In the genomic region with DNA sequence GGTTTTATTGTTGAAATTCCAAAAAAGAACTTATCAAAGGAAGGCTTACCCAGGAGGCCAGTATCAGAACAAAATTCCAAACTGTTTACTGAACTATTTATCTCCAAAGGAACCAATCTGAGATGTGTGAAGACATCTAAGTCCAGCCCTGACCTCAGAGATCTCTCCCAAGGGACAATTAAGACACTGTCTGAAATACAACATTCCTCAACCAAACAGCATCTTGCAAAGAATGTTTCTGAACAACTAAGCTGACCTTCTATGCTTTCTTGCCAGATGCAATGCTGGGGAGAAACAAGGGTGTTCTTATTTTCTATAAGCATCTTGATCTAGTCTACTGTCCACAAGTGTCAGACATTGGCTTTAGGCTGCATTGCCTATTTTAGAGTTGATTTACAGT, we compare ENCODE assay signal across 24 cellular contexts. TPM values are rescaled to one million over a fixed set of nuclear protein-coding genes. Genes with fewer than 3 reads are reported as not detected.
DNase-seq lines count a peak whose midpoint lies in the region; ATAC-seq, FAIRE-seq and TF ChIP-seq lines count a peak whose summit lies in the region.
"Had no signal": no experiment of that assay in that cellular context is flagged by ENCODE, and none has a peak within 500 bp of the region (broad histone marks: within the 10 kb centered on the region; RNA-seq: fewer than 3 reads in every experiment).

No MANE protein-coding gene starts in this region.

- no peaks in the 10 kb centered on the region for H3K79me2 ChIP-seq in HepG2 (ENCODE audit: insufficient read depth, low read length)

- peaks cover 0 to 2% (median 0%) of the 10 kb centered on the region in 4 donors for H3K27me3 ChIP-seq in liver (ENCODE audit: control insufficient read depth in 4 of 4, insufficient read depth in 4 of 4, low read length in 3 of 4)
- H3K27me3 ChIP-seq in HepG2 (ENCODE audit: control insufficient read depth in 1 of 2, insufficient read depth in 2 of 2, low read length in 2 of 2) = no peaks in the 10 kb centered on the region
- H3K27me3 ChIP-seq in esophagus muscularis mucosa = no peaks in the 10 kb centered on the region
- no peaks in the 10 kb centered on the region for H3K27me3 ChIP-seq in uterus
- H3K27me3 ChIP-seq: BLaER1 had no signal

- no peak for TF ChIP-seq POLR2A in HepG2 (IDR thresholded peaks at IDR 0.05; ENCODE audit: insufficient read depth in 1 of 2, low read depth in 2 of 2, low read length in 2 of 2)
- no peak for TF ChIP-seq POLR2A in esophagus muscularis mucosa (IDR thresholded peaks at IDR 0.05; ENCODE audit: low read depth)
- no peak for TF ChIP-seq POLR2A in uterus (IDR thresholded peaks at IDR 0.05)

- H3K9me3 ChIP-seq in liver (ENCODE audit: control insufficient read depth in 4 of 4, low read length in 3 of 4) (peaks cover 0 to 2% (median 0%) of the 10 kb centered on the region in 4 donors), HepG2 (ENCODE audit: low read length) (no peaks in the 10 kb centered on the region), esophagus muscularis mucosa (no peaks in the 10 kb centered on the region), uterus (no peaks in the 10 kb centered on the region)
- H3K9me3 ChIP-seq: BLaER1 had no signal

- no peak for DNase-seq in HepG2 (ENCODE audit: low spot score)
- no peak for DNase-seq in esophagus muscularis mucosa (ENCODE audit: extremely low spot score)
- no peak for DNase-seq in mesothelial cell of epicardium (ENCODE audit: low spot score in 2 of 2, unreplicated experiment in 2 of 2)
- DNase-seq in uterus = no peak
- no peak for DNase-seq in activated naive CD8-positive, alpha-beta T cell treated with anti-CD3 and anti-CD28 coated beads, Interleukin-2, amount 50 U/mL, for 24 hours
- DNase-seq in posterior cingulate gyrus = no peak
- no peak for DNase-seq in T-helper 1 cell
- DNase-seq: activated CD8-positive, alpha-beta T cell treated with anti-CD3 and anti-CD28 coated beads for 36 hours; activated naive CD4-positive, alpha-beta T cell treated with anti-CD3 and anti-CD28 coated beads for 36 hours; activated T-cell treated with anti-CD3 and anti-CD28 coated beads, Interleukin-2, amount 50 U/mL, for 1 hour; HCEC 1CT; kidney glomerular epithelial cell; midbrain; NCI-H1105; NCI-H510A treated with DMSO at 0.1 percent for 48 hours; stimulated activated CD4-positive, alpha-beta T cell treated with anti-CD3 and anti-CD28 coated beads, Interleukin-12 subunit alpha, Interleukin-12 subunit beta, amount 100 ng/mL, for 4 hours; stimulated activated CD8-positive, alpha-beta memory T cell treated with anti-CD3 and anti-CD28 coated beads, Interleukin-4, amount 100 ng/mL, for 48 hours; T-helper 9 cell had no signal

- intact Hi-C loops in HepG2 (cut with micrococcal nuclease; ENCODE audit: unreplicated experiment) = no loop called here
- intact Hi-C loops in esophagus muscularis mucosa (cut with DNase I) = loop anchor here (10.0 kb wide), 1 partner anchor 186 kb away; no protein-coding TSS in a partner anchor
- intact Hi-C loops in uterus (cut with DNase I; ENCODE audit: low total_unique reads) = no loop called here
- intact Hi-C loops in posterior cingulate gyrus (cut with DNase I) = no loop called here

- POLR2A ChIA-PET in HepG2 (lab: Yijun Ruan, JAX) = no interaction called here

- no peaks in the 10 kb centered on the region for H3K27me3 Mint-ChIP-seq in mesothelial cell of epicardium (ENCODE audit: low read depth)
- no peaks in the 10 kb centered on the region for H3K27me3 Mint-ChIP-seq in activated naive CD8-positive, alpha-beta T cell treated with anti-CD3 and anti-CD28 coated beads, Interleukin-2, amount 50 U/mL, for 24 hours
- H3K27me3 Mint-ChIP-seq: activated CD8-positive, alpha-beta T cell treated with anti-CD3 and anti-CD28 coated beads for 36 hours had no signal

- H3K9ac ChIP-seq in liver (ENCODE audit: low read depth in 1 of 2, low read length in 2 of 2) = no peak overlapping the region
- H3K9ac ChIP-seq in HepG2 (ENCODE audit: insufficient read depth, low read depth, low read length) = no peak overlapping the region
- H3K9ac ChIP-seq: BLaER1 had no signal

- no peak overlapping the region for H2AFZ ChIP-seq in HepG2 (ENCODE audit: low read length)

- no peak overlapping the region for H3K4me3 ChIP-seq in liver (ENCODE audit: low read depth in 1 of 3, low read length in 3 of 3)
- H3K4me3 ChIP-seq in HepG2 (replicated peaks in 1 of 3; ENCODE audit: insufficient read depth in 1 of 3, low read depth in 2 of 3, low read length in 3 of 3) = no peak overlapping the region
- no peak overlapping the region for H3K4me3 ChIP-seq in esophagus muscularis mucosa
- no peak overlapping the region for H3K4me3 ChIP-seq in uterus
- H3K4me3 ChIP-seq: BLaER1, coronary artery had no signal

- peaks cover 0 to 3% (median 0%) of the 10 kb centered on the region in 4 donors for H3K4me1 ChIP-seq in liver (ENCODE audit: control insufficient read depth in 4 of 4, insufficient read depth in 4 of 4, low read length in 3 of 4)
- peaks cover 9% of the 10 kb centered on the region for H3K4me1 ChIP-seq in HepG2 (ENCODE audit: insufficient read depth, low read length)
- peaks cover 61 to 97% (median 96%) of the 10 kb centered on the region in 4 donors for H3K4me1 ChIP-seq in esophagus muscularis mucosa
- H3K4me1 ChIP-seq in uterus = peaks cover 5 to 28% of the 10 kb centered on the region in 2 donors
- H3K4me1 ChIP-seq: BLaER1 had no signal

- no peak overlapping the region for H3K4me3 Mint-ChIP-seq in mesothelial cell of epicardium
- H3K4me3 Mint-ChIP-seq in activated naive CD8-positive, alpha-beta T cell treated with anti-CD3 and anti-CD28 coated beads, Interleukin-2, amount 50 U/mL, for 24 hours = no peak overlapping the region
- H3K4me3 Mint-ChIP-seq: activated CD8-positive, alpha-beta T cell treated with anti-CD3 and anti-CD28 coated beads for 36 hours; activated naive CD4-positive, alpha-beta T cell treated with anti-CD3 and anti-CD28 coated beads for 36 hours; neural crest cell had no signal

- no peaks in the 10 kb centered on the region for H3K9me3 Mint-ChIP-seq in mesothelial cell of epicardium
- no peaks in the 10 kb centered on the region for H3K9me3 Mint-ChIP-seq in activated naive CD8-positive, alpha-beta T cell treated with anti-CD3 and anti-CD28 coated beads, Interleukin-2, amount 50 U/mL, for 24 hours
- H3K9me3 Mint-ChIP-seq: activated CD8-positive, alpha-beta T cell treated with anti-CD3 and anti-CD28 coated beads for 36 hours; activated naive CD4-positive, alpha-beta T cell treated with anti-CD3 and anti-CD28 coated beads for 36 hours; neural crest cell had no signal

- peaks cover 59% of the 10 kb centered on the region for H3K4me1 Mint-ChIP-seq in mesothelial cell of epicardium
- H3K4me1 Mint-ChIP-seq in activated naive CD8-positive, alpha-beta T cell treated with anti-CD3 and anti-CD28 coated beads, Interleukin-2, amount 50 U/mL, for 24 hours = no peaks in the 10 kb centered on the region

- ATAC-seq in HepG2 = no peak
- no peak for ATAC-seq in activated naive CD8-positive, alpha-beta T cell treated with anti-CD3 and anti-CD28 coated beads, Interleukin-2, amount 50 U/mL, for 24 hours
- ATAC-seq: activated CD8-positive, alpha-beta T cell treated with anti-CD3 and anti-CD28 coated beads for 36 hours had no signal

- H3K36me3 Mint-ChIP-seq in mesothelial cell of epicardium = peaks cover 10% of the 10 kb centered on the region
- no peaks in the 10 kb centered on the region for H3K36me3 Mint-ChIP-seq in activated naive CD8-positive, alpha-beta T cell treated with anti-CD3 and anti-CD28 coated beads, Interleukin-2, amount 50 U/mL, for 24 hours (ENCODE audit: low read depth)

- in situ Hi-C loops in HepG2 (cut with HindIII; ENCODE audit: extremely low pct_ligation_motif_present, low pct_unique_long_range_greater_than_20kb) = no loop called here

- no peak overlapping the region for H3K4me2 ChIP-seq in HepG2 (ENCODE audit: low read depth, low read length)
- H3K4me2 ChIP-seq: BLaER1 had no signal

- H3K27ac ChIP-seq in liver (ENCODE audit: low read depth in 1 of 2, low read length in 2 of 2) (no peak overlapping the region), HepG2 (ENCODE audit: extremely low read length, insufficient read depth, low read length) (no peak overlapping the region), esophagus muscularis mucosa (replicated peaks in 1 of 4) (peak overlapping the region; percentile 53 to 95 (median 85)), uterus (peak overlapping the region; percentile 27 to 72)
- H3K27ac ChIP-seq: BLaER1 had no signal

- no peaks in the 10 kb centered on the region for H3K36me3 ChIP-seq in liver (ENCODE audit: control insufficient read depth in 4 of 4, insufficient read depth in 3 of 4, low read depth in 1 of 4, low read length in 3 of 4)
- no peaks in the 10 kb centered on the region for H3K36me3 ChIP-seq in HepG2 (replicated peaks in 1 of 2; ENCODE audit: control insufficient read depth in 1 of 2, insufficient read depth in 2 of 2, low read length in 2 of 2)
- H3K36me3 ChIP-seq in esophagus muscularis mucosa = peaks cover 0 to 15% (median 3%) of the 10 kb centered on the region in 4 donors
- no peaks in the 10 kb centered on the region for H3K36me3 ChIP-seq in uterus
- H3K36me3 ChIP-seq: BLaER1 had no signal

- TF ChIP-seq RAD21 in liver (IDR thresholded peaks at IDR 0.05) (no peak), HepG2 (CRISPR knock-in tag; IDR thresholded peaks at IDR 0.05) (no peak)

- BruUV-seq in HepG2 (replicated peaks; lab: Mats Ljungman, UMichigan) = no TSS peak

- no peaks in the 10 kb centered on the region for H4K20me1 ChIP-seq in HepG2 (ENCODE audit: insufficient read depth, low read length)
- H4K20me1 ChIP-seq: BLaER1 had no signal

- CTCF ChIA-PET in HepG2 (lab: Yijun Ruan, JAX; ENCODE audit: low intra/inter-chr PET ratio, low total read pairs) = no interaction called here

- FAIRE-seq in HepG2 (lab: Jason Lieb, UNC) = no peak
- FAIRE-seq: RCC 7860 had no signal

- TF ChIP-seq EP300 in HepG2 (IDR thresholded peaks at IDR 0.05; ENCODE audit: low read depth in 2 of 2, low read length in 2 of 2) (no peak), HepG2 (CRISPR knock-in tag; IDR thresholded peaks at IDR 0.05; ENCODE audit: borderline replicate concordance) (no peak), esophagus muscularis mucosa (IDR thresholded peaks at IDR 0.05) (no peak)

- no peak for TF ChIP-seq CTCF in liver (IDR thresholded peaks at IDR 0.05; ENCODE audit: low read depth, low read length, missing input control)
- no peak for TF ChIP-seq CTCF in HepG2 (CRISPR knock-in tag; IDR thresholded peaks at IDR 0.05)
- TF ChIP-seq CTCF in esophagus muscularis mucosa (IDR thresholded peaks at IDR 0.05) = no peak
- no peak for TF ChIP-seq CTCF in mesothelial cell of epicardium (IDR thresholded peaks at IDR 0.05; ENCODE audit: unreplicated experiment)
- no peak for TF ChIP-seq CTCF in uterus (IDR thresholded peaks at IDR 0.05)

- peak overlapping the region; percentile 44 for H3K27ac Mint-ChIP-seq in mesothelial cell of epicardium
- H3K27ac Mint-ChIP-seq in activated naive CD8-positive, alpha-beta T cell treated with anti-CD3 and anti-CD28 coated beads, Interleukin-2, amount 50 U/mL, for 24 hours = no peak overlapping the region
- H3K27ac Mint-ChIP-seq: activated CD8-positive, alpha-beta T cell treated with anti-CD3 and anti-CD28 coated beads for 36 hours; activated naive CD4-positive, alpha-beta T cell treated with anti-CD3 and anti-CD28 coated beads for 36 hours had no signal

RNA-seq across cellular contexts. Expression of a gene that starts 13.6 kb away (rescaled TPM):
- 1 to 10 TPM; 1.0 to 1.8 TPM for total RNA-seq in liver
- under 1 TPM; 0.69 to 0.82 TPM for polyA plus RNA-seq in liver
- total RNA-seq in HepG2 (2016; rRNA removed; fragmentation: Illumina TruSeq; extraction: Trizol) = not detected in 2 replicates
- not detected in 2 replicates for total RNA-seq in HepG2 (2016; cell fraction: cytosol; rRNA removed; fragmentation: Illumina TruSeq; extraction: Trizol; ENCODE audit: low read depth)
- total RNA-seq in HepG2 (2016; cell fraction: insoluble cytoplasmic fraction; rRNA removed; fragmentation: Illumina TruSeq; extraction: Trizol) = not detected in 2 replicates
- total RNA-seq in HepG2 (2016; cell fraction: membrane; rRNA removed; fragmentation: Illumina TruSeq; extraction: Trizol) = not detected in 2 replicates
- not detected in 2 replicates for total RNA-seq in HepG2 (2016; cell fraction: nucleus; rRNA removed; fragmentation: Illumina TruSeq; extraction: Trizol)
- not detected in 2 replicates for polyA plus RNA-seq in HepG2 (2011; rRNA removed)
- polyA plus RNA-seq in HepG2 (2011; cell fraction: cytosol; rRNA removed) = not detected in 2 replicates
- not detected in 2 replicates for polyA plus RNA-seq in HepG2 (2011; cell fraction: nucleus; rRNA removed)
- not detected in 2 replicates for polyA plus RNA-seq in HepG2 (2012)
- polyA plus RNA-seq in HepG2 (2016; cell fraction: cytosol; fragmentation: Illumina TruSeq; extraction: Trizol; ENCODE audit: low read depth) = not detected in 2 replicates
- not detected in 2 replicates for polyA plus RNA-seq in HepG2 (2016; cell fraction: insoluble cytoplasmic fraction; fragmentation: Illumina TruSeq; extraction: Trizol; ENCODE audit: low read depth)
- polyA plus RNA-seq in HepG2 (2016; cell fraction: membrane; fragmentation: Illumina TruSeq; extraction: Trizol; ENCODE audit: low read depth) = not detected in 2 replicates
- polyA plus RNA-seq in HepG2 (2016; cell fraction: nucleus; fragmentation: Illumina TruSeq; extraction: Trizol; ENCODE audit: insufficient read depth, low read depth) = not detected in 2 replicates
- polyA minus RNA-seq in HepG2 (2011; rRNA and poly(A)+ RNA removed; ENCODE audit: low replicate concordance) = not detected in 2 replicates
- not detected in 2 replicates for polyA minus RNA-seq in HepG2 (2011; cell fraction: cytosol; rRNA and poly(A)+ RNA removed)
- not detected in 2 replicates for polyA minus RNA-seq in HepG2 (2011; cell fraction: nucleus; rRNA and poly(A)+ RNA removed)
- total RNA-seq in esophagus muscularis mucosa = 100 to 1,000 TPM; 149 to 314 (median 220) TPM
- total RNA-seq in mesothelial cell of epicardium = 42.9 to 48.4 TPM (median 43.4 TPM) in 3 replicates
- total RNA-seq in uterus = 100 to 1,000 TPM in 2 of 4 donors, 10 to 100 TPM in 2; 87.3 to 268 (median 107) TPM
- total RNA-seq: A172; activated CD8-positive, alpha-beta T cell treated with anti-CD3 and anti-CD28 coated beads for 36 hours; activated naive CD4-positive, alpha-beta T cell treated with anti-CD3 and anti-CD28 coated beads for 36 hours had no signal

Comparison
In these comparisons a context has a peak if more than half of its experiments do, and no peak if none do; other contexts are left out.
1. H3K27ac ChIP-seq: peak in esophagus muscularis mucosa (4 of 4) and uterus (2 of 2); none in liver (0 of 2) and HepG2 (single experiment).
2. RNA of a gene that starts 13.6 kb away (total RNA-seq): 149 to 314 TPM in esophagus muscularis mucosa, 87.3 to 268 TPM in uterus and 42.9 to 48.4 TPM in mesothelial cell of epicardium; 1.0 to 1.8 TPM in liver and not detected in HepG2; every median in the first group is over 10 times any median in the second.